ENCODE assay signal across 8 cellular contexts in genomic region chr22:29306830-29307657, GRCh38. TPM values are rescaled to one million over a fixed set of nuclear protein-coding genes. Genes with fewer than 3 reads are reported as not detected.
DNase-seq lines count a peak whose midpoint lies in the region; ATAC-seq and TF ChIP-seq lines count a peak whose summit lies in the region.

No MANE protein-coding gene starts in this region.

- H3K4me1 ChIP-seq in ectodermal cell (ENCODE audit: control insufficient read depth, insufficient read depth, low read length) (peaks cover 29% of the 10 kb centered on the region), liver (ENCODE audit: control insufficient read depth in 4 of 4, insufficient read depth in 4 of 4, low read length in 3 of 4) (peaks cover 21 to 62% (median 34%) of the 10 kb centered on the region in 4 donors)

- TF ChIP-seq RAD21 in liver (IDR thresholded peaks at IDR 0.05): no peak

- no peak overlapping the region for H3K27ac Mint-ChIP-seq in T-helper 2 cell treated with Interferon-gamma antibody and Interleukin-4, amounts not matched to agents 5 μg/mL and 100 μg/mL, for 36 hours

- peak overlapping the region; percentile 83 for H3K4me3 ChIP-seq in MG63
- peak overlapping the region; percentile 57 for H3K4me3 ChIP-seq in ectodermal cell (ENCODE audit: insufficient read depth, low read depth, low read length)
- H3K4me3 ChIP-seq in liver (ENCODE audit: low read depth in 1 of 3, low read length in 3 of 3): peak overlapping the region; percentile 61 to 89 (median 75)

- H3K9me3 Mint-ChIP-seq in T-helper 2 cell treated with Interferon-gamma antibody and Interleukin-4, amounts not matched to agents 5 μg/mL and 100 μg/mL, for 36 hours: no peaks in the 10 kb centered on the region

- H3K36me3 ChIP-seq in MG63 (peaks cover 9% of the 10 kb centered on the region), ectodermal cell (ENCODE audit: control insufficient read depth, insufficient read depth, low read length) (no peaks in the 10 kb centered on the region), liver (ENCODE audit: control insufficient read depth in 4 of 4, insufficient read depth in 3 of 4, low read depth in 1 of 4, low read length in 3 of 4) (no peaks in the 10 kb centered on the region)

- H3K9ac ChIP-seq in liver (ENCODE audit: low read depth in 1 of 2, low read length in 2 of 2): peak overlapping the region in 1 of 2 donors; percentile 68

- H3K27me3 ChIP-seq in MG63 (no peaks in the 10 kb centered on the region), ectodermal cell (ENCODE audit: control insufficient read depth, insufficient read depth, low read length, poor library complexity, severe bottlenecking) (peaks cover 16% of the 10 kb centered on the region), liver (ENCODE audit: control insufficient read depth in 4 of 4, insufficient read depth in 4 of 4, low read length in 3 of 4) (no peaks in the 10 kb centered on the region)

- no peak for ATAC-seq in HG03442 (IDR thresholded peaks at IDR 0.05; ENCODE audit: unreplicated experiment)

- TF ChIP-seq CTCF in liver (IDR thresholded peaks at IDR 0.05; ENCODE audit: low read depth, low read length, missing input control): no peak

- H3K36me3 Mint-ChIP-seq in T-helper 2 cell treated with Interferon-gamma antibody and Interleukin-4, amounts not matched to agents 5 μg/mL and 100 μg/mL, for 36 hours (ENCODE audit: low read depth): no peaks in the 10 kb centered on the region

- H3K9me3 ChIP-seq in MG63 (no peaks in the 10 kb centered on the region), ectodermal cell (ENCODE audit: control insufficient read depth, low read length) (no peaks in the 10 kb centered on the region), liver (ENCODE audit: control insufficient read depth in 4 of 4, low read length in 3 of 4) (no peaks in the 10 kb centered on the region)

- DNase-seq in DMS79 treated with DMSO at 0.1 percent for 48 hours (lab: John Stamatoyannopoulos, UW): peak; percentile 6
- no peak for DNase-seq in DMS79 (lab: John Stamatoyannopoulos, UW)
- DNase-seq in MG63: peak; percentile 81
- peak; percentile 54 for DNase-seq in T-helper 2 cell treated with Interferon-gamma antibody and Interleukin-4, amounts not matched to agents 5 μg/mL and 100 μg/mL, for 36 hours (ENCODE audit: low spot score)
- peak; percentile 16 for DNase-seq in stimulated activated naive CD4-positive, alpha-beta T cell treated with Interleukin-2 at 50 U/mL for 16 hours (lab: John Stamatoyannopoulos, UW)

- WGBS in ectodermal cell, 2 experiments: 5% methylated on average over 86 of the region's 86 CpGs
- 7% methylated on average over 86 of the region's 86 CpGs for WGBS in liver

- H3K4me1 Mint-ChIP-seq in T-helper 2 cell treated with Interferon-gamma antibody and Interleukin-4, amounts not matched to agents 5 μg/mL and 100 μg/mL, for 36 hours (ENCODE audit: low read depth): peaks cover 8% of the 10 kb centered on the region

- peak overlapping the region; percentile 78 for H3K4me3 Mint-ChIP-seq in T-helper 2 cell treated with Interferon-gamma antibody and Interleukin-4, amounts not matched to agents 5 μg/mL and 100 μg/mL, for 36 hours

- H3K27me3 Mint-ChIP-seq in T-helper 2 cell treated with Interferon-gamma antibody and Interleukin-4, amounts not matched to agents 5 μg/mL and 100 μg/mL, for 36 hours (ENCODE audit: low read depth): peaks cover 12% of the 10 kb centered on the region

- H3K27ac ChIP-seq in ectodermal cell (ENCODE audit: insufficient read depth, low read depth, low read length, poor library complexity, severe bottlenecking): peak overlapping the region; percentile 76
- peak overlapping the region in 1 of 2 donors; percentile 67 for H3K27ac ChIP-seq in liver (ENCODE audit: low read depth in 1 of 2, low read length in 2 of 2)

TF ChIP-seq in liver, 16 proteins besides CTCF, POLR2A, EP300 and RAD21:
- TF ChIP-seq REST (IDR thresholded peaks at IDR 0.05): no peak
- no peak for TF ChIP-seq TAF1 (conservative IDR thresholded peaks at IDR 0.05)
- no peak for TF ChIP-seq FOXA1 (IDR thresholded peaks at IDR 0.05)
- no peak for TF ChIP-seq FOXA2 (IDR thresholded peaks at IDR 0.05)
- no peak for TF ChIP-seq MAX (IDR thresholded peaks at IDR 0.05)
- TF ChIP-seq EGR1 (IDR thresholded peaks at IDR 0.05; ENCODE audit: low read depth in 2 of 2): no peak
- no peak for TF ChIP-seq JUND (IDR thresholded peaks at IDR 0.05)
- TF ChIP-seq HNF4A (conservative IDR thresholded peaks at IDR 0.05): no peak
- TF ChIP-seq HNF4G (IDR thresholded peaks at IDR 0.05): no peak
- TF ChIP-seq ZBTB33 (IDR thresholded peaks at IDR 0.05): no peak

RNA-seq across cellular contexts. Expression of gene GAS2L1, which starts 0.6 kb away (rescaled TPM):
- 15.5 and 15.9 TPM in 2 replicates for total RNA-seq in MG63 (2014; rRNA removed; shearing (Covaris generic); ENCODE audit: low replicate concordance)
- 5.7 TPM for polyA plus RNA-seq in ectodermal cell (2013, experiment 1 of 4)
- 5.2 TPM for polyA plus RNA-seq in ectodermal cell (2013, experiment 2 of 4)
- 6.8 TPM for polyA plus RNA-seq in ectodermal cell (2013, experiment 3 of 4)
- 6.7 TPM for polyA plus RNA-seq in ectodermal cell (2013, experiment 4 of 4)
- total RNA-seq in liver: 10 to 100 TPM in 1 of 2 donors, 1 to 10 TPM in 1; 6.6 to 11.4 TPM
- 10 to 100 TPM in 1 of 2 donors, 1 to 10 TPM in 1; 4.0 to 11.2 TPM for polyA plus RNA-seq in liver

RNA-seq across cellular contexts. Expression of gene RASL10A, which starts 8.5 kb away (rescaled TPM):
- total RNA-seq in MG63 (2014; rRNA removed; shearing (Covaris generic); ENCODE audit: low replicate concordance): not detected in 2 replicates
- polyA plus RNA-seq in ectodermal cell (2013, experiment 1 of 4): not detected
- polyA plus RNA-seq in ectodermal cell (2013, experiment 2 of 4): 0.21 TPM
- 0.43 TPM for polyA plus RNA-seq in ectodermal cell (2013, experiment 3 of 4)
- polyA plus RNA-seq in ectodermal cell (2013, experiment 4 of 4): 0.24 TPM
- total RNA-seq in liver: under 1 TPM; 0.75 to 0.79 TPM
- under 1 TPM; 0.10 to 0.20 TPM for polyA plus RNA-seq in liver

RNA-seq across cellular contexts. Expression of gene EWSR1, which starts 39.0 kb away (rescaled TPM):
- 149 and 159 TPM in 2 replicates for total RNA-seq in MG63 (2014; rRNA removed; shearing (Covaris generic); ENCODE audit: low replicate concordance)
- polyA plus RNA-seq in ectodermal cell (2013, experiment 1 of 4): 536 TPM
- 548 TPM for polyA plus RNA-seq in ectodermal cell (2013, experiment 2 of 4)
- 438 TPM for polyA plus RNA-seq in ectodermal cell (2013, experiment 3 of 4)
- 536 TPM for polyA plus RNA-seq in ectodermal cell (2013, experiment 4 of 4)
- total RNA-seq in liver: 100 to 1,000 TPM in 1 of 2 donors, 10 to 100 TPM in 1; 81.0 to 134 TPM
- polyA plus RNA-seq in liver: 10 to 100 TPM; 64.8 to 75.7 TPM

RNA-seq across cellular contexts. Expression of gene RHBDD3, which starts 39.3 kb away (rescaled TPM):
- total RNA-seq in MG63 (2014; rRNA removed; shearing (Covaris generic); ENCODE audit: low replicate concordance): 18.3 and 46.7 TPM in 2 replicates
- polyA plus RNA-seq in ectodermal cell (2013, experiment 1 of 4): 72.3 TPM
- 67.2 TPM for polyA plus RNA-seq in ectodermal cell (2013, experiment 2 of 4)
- polyA plus RNA-seq in ectodermal cell (2013, experiment 3 of 4): 58.3 TPM
- 62.7 TPM for polyA plus RNA-seq in ectodermal cell (2013, experiment 4 of 4)
- total RNA-seq in liver: 10 to 100 TPM; 14.3 to 22.1 TPM
- 10 to 100 TPM; 14.5 to 26.5 TPM for polyA plus RNA-seq in liver
